23 cellular contexts compared by ENCODE assay signal in the genomic region with DNA sequence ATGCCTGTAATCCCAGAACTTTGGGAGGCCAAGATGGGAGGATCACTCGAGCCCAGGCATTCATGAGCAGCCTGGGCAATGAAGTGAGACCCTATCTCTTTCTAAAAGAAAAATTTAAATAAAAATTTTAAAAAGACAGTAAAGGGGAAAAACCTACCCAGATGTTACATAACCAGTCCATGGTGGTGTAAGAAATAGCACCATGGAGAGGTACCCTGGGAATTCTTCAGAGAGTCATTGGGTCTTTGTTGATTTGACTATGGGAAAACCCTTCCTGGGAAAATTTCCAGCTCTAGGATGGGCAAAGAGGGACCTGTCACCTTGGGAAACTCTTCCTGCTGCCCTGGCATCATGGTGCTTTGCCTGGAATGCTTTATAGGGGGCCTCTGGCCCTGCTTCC. TPM values are rescaled to one million over a fixed set of nuclear protein-coding genes. Genes with fewer than 3 reads are reported as not detected.
DNase-seq lines count a peak whose midpoint lies in the region; ATAC-seq, FAIRE-seq and TF ChIP-seq lines count a peak whose summit lies in the region.
"Had no signal": no experiment of that assay in that cellular context is flagged by ENCODE, and none has a peak within 500 bp of the region (broad histone marks: within the 10 kb centered on the region; RNA-seq: fewer than 3 reads in every experiment).

No MANE protein-coding gene starts in this region.

- RAD21 ChIA-PET in GM12878 (lab: Charles Lee; ENCODE audit: unreplicated experiment), result no interaction called here

- ATAC-seq in GM12878, result no peak
- ATAC-seq in effector memory CD8-positive, alpha-beta T cell (replicated peaks), result no peak

- no peaks in the 10 kb centered on the region for H3K27me3 ChIP-seq in GM12878 (replicated peaks in 1 of 2; ENCODE audit: control insufficient read depth in 2 of 2, insufficient read depth in 2 of 2, low read length in 1 of 2)

- no peak overlapping the region for H3K9ac ChIP-seq in GM12878 (ENCODE audit: control insufficient read depth, insufficient read depth, low read length)
- H3K9ac ChIP-seq: GM23248 had no signal

- SMC1A ChIA-PET in GM12878 (lab: Charles Lee; ENCODE audit: uncharacterized antibody, unreplicated experiment), result interaction anchor here (0.6 kb wide), 1 partner anchor 528 kb away, joined by 3 read pairs; no protein-coding TSS in a partner anchor

- H3K36me3 ChIP-seq in HEK293 (ENCODE audit: control insufficient read depth in 2 of 2, insufficient read depth in 1 of 2, low read length in 2 of 2) (peaks cover 8 to 38% of the 10 kb centered on the region in 2 experiments; a peak in 2 of 3 replicates), GM12878 (ENCODE audit: control insufficient read depth in 2 of 2, insufficient read depth in 2 of 2, low read length in 1 of 2) (no peaks in the 10 kb centered on the region)

- no peak for TF ChIP-seq POLR2A in GM12878 (IDR thresholded peaks at IDR 0.05; ENCODE audit: low read depth, low read length)

- TF ChIP-seq CTCF in HEK293 (tag by site-specific recombination; IDR thresholded peaks at IDR 0.05), result no peak
- TF ChIP-seq CTCF in GM12878 (IDR thresholded peaks at IDR 0.05 in 2 of 3, conservative IDR thresholded peaks at IDR 0.05 in 1 of 3; ENCODE audit: control insufficient read depth in 2 of 3, extremely low read depth in 1 of 3, insufficient read depth in 1 of 3, low read depth in 3 of 3, low read length in 3 of 3), result no peak

- no peaks in the 10 kb centered on the region for H3K27me3 Mint-ChIP-seq in effector memory CD8-positive, alpha-beta T cell
- H3K27me3 Mint-ChIP-seq: CD4-positive, alpha-beta memory T cell had no signal

- no peak overlapping the region for H3K27ac Mint-ChIP-seq in effector memory CD8-positive, alpha-beta T cell

- FAIRE-seq in GM12878 (lab: Jason Lieb, UNC), result no peak
- FAIRE-seq: GM12892, GM19239, H1 had no signal

- in situ Hi-C loops in GM12878 (cut with MboI), result no loop called here

- H2AFZ ChIP-seq in GM12878 (ENCODE audit: control insufficient read depth, low read depth, low read length), result no peak overlapping the region
- H2AFZ ChIP-seq: GM23248 had no signal

- H3K4me1 ChIP-seq in HEK293 (ENCODE audit: control insufficient read depth, insufficient read depth, low read length) (no peaks in the 10 kb centered on the region), GM12878 (ENCODE audit: control insufficient read depth, insufficient read depth, low read length) (no peaks in the 10 kb centered on the region)

- TF ChIP-seq RAD21 in Ishikawa (IDR thresholded peaks at IDR 0.05; ENCODE audit: low read depth), result no peak
- TF ChIP-seq RAD21 in GM12878 (IDR thresholded peaks at IDR 0.05; ENCODE audit: insufficient read depth, low read depth, low read length), result no peak

- WGBS in GM12878 (ENCODE audit: insufficient coverage, insufficient replicate concordance, low lambda C conversion rate, missing lambda C conversion rate), result 33% methylated on average over 1 of the region's 1 CpG

- H3K4me3 ChIP-seq in HEK293 (ENCODE audit: low read depth, low read length) (no peak overlapping the region), GM12878 (no peak overlapping the region)
- H3K4me3 ChIP-seq: GM23248 had no signal

- POLR2A ChIA-PET in HEK293 (lab: Yijun Ruan, JAX) (no interaction called here), GM12878 (lab: Charles Lee) (no interaction called here)

- no peaks in the 10 kb centered on the region for H3K36me3 Mint-ChIP-seq in effector memory CD8-positive, alpha-beta T cell (ENCODE audit: insufficient read depth)

- TF ChIP-seq EP300 in Ishikawa (IDR thresholded peaks at IDR 0.05; ENCODE audit: borderline replicate concordance) (no peak), GM12878 (IDR thresholded peaks at IDR 0.05; ENCODE audit: borderline replicate concordance in 1 of 2, control insufficient read depth in 1 of 2, low read depth in 2 of 2, low read length in 2 of 2) (no peak)

- H3K27ac ChIP-seq in HEK293 (ENCODE audit: extremely low read depth, low read depth, low read length) (no peak overlapping the region), GM12878 (ENCODE audit: control insufficient read depth, insufficient read depth) (no peak overlapping the region)
- H3K27ac ChIP-seq: GM23248 had no signal

- CTCF ChIA-PET in HEK293 (lab: Yijun Ruan, JAX) (interaction anchor here (1.0 kb wide), 1 partner anchor 26 kb away, joined by 3 read pairs; no protein-coding TSS in a partner anchor), GM12878 (lab: Yijun Ruan, JAX) (no interaction called here)

- intact Hi-C loops in GM12878 (cut with micrococcal nuclease; ENCODE audit: unreplicated experiment), result no loop called here

- no peaks in the 10 kb centered on the region for H3K9me3 ChIP-seq in HEK293 (ENCODE audit: control insufficient read depth, insufficient read depth, low read depth, low read length)
- H3K9me3 ChIP-seq in GM12878 (replicated peaks; ENCODE audit: control insufficient read depth, insufficient read depth, low read length), result no peaks in the 10 kb centered on the region

- no peaks in the 10 kb centered on the region for H3K79me2 ChIP-seq in GM12878 (ENCODE audit: control insufficient read depth, insufficient read depth, low read length)

- H3K9me3 Mint-ChIP-seq in effector memory CD8-positive, alpha-beta T cell, result no peaks in the 10 kb centered on the region
- H3K9me3 Mint-ChIP-seq: CD4-positive, alpha-beta memory T cell had no signal

- DNase-seq in GM12878 (ENCODE audit: low read depth, low spot score), result no peak
- DNase-seq in mesenteric fat pad (ENCODE audit: low spot score), result peak; percentile 18
- DNase-seq in effector memory CD8-positive, alpha-beta T cell, result no peak
- no peak for DNase-seq in stimulated activated naive CD4-positive, alpha-beta T cell treated with Interleukin-2 at 50 U/mL for 16 hours (lab: John Stamatoyannopoulos, UW)
- DNase-seq: C1 segment of cervical spinal cord; Calu3; CD4-positive, alpha-beta memory T cell; COR-L47; DMS79 treated with DMSO at 0.1 percent for 48 hours; GF-D8; GM23248; H7; HCEC 1CT had no signal

- BruUV-seq in GM12878 (replicated peaks; lab: Mats Ljungman, UMichigan), result no TSS peak

- H3K4me1 Mint-ChIP-seq in effector memory CD8-positive, alpha-beta T cell (ENCODE audit: low read depth in 2 of 2), result no peaks in the 10 kb centered on the region
- H3K4me1 Mint-ChIP-seq: CD4-positive, alpha-beta memory T cell had no signal

- no peak overlapping the region for H3K4me2 ChIP-seq in GM12878 (ENCODE audit: control insufficient read depth, insufficient read depth)

- no peaks in the 10 kb centered on the region for H4K20me1 ChIP-seq in GM12878 (ENCODE audit: control insufficient read depth, insufficient read depth)

- H3K4me3 Mint-ChIP-seq in effector memory CD8-positive, alpha-beta T cell, result no peak overlapping the region
- H3K4me3 Mint-ChIP-seq: CD4-positive, alpha-beta memory T cell had no signal

RNA-seq across cellular contexts. Expression of gene CCDC136, which starts 9.9 kb away (rescaled TPM):
- total RNA-seq in GM12878 (2013; cell fraction: nucleolus; rRNA removed), result 20.7 and 21.1 TPM in 2 replicates
- total RNA-seq in GM12878 (2014; rRNA removed) (0.71 and 1.6 TPM in 2 replicates), GM12878 (2014; rRNA removed; fragmentation: Illumina TruSeq; extraction: Trizol) (1.7 and 2.3 TPM in 2 replicates), GM12878 (2021) (1.8 and 2.8 TPM in 2 replicates), mesenteric fat pad (6.8 TPM)
- 1.1 TPM for polyA plus RNA-seq in GM12878 (2011; ENCODE audit: low read depth)
- polyA plus RNA-seq in GM12878 (2011; rRNA removed) (3.6 and 4.8 TPM in 2 replicates), GM12878 (2014; fragmentation: Illumina TruSeq; extraction: Trizol) (1.3 and 1.6 TPM in 2 replicates), GM12878 (2014; fragmentation: Nextera tagmentation; extraction: Ambion mirVana) (under 1 TPM; 0.32 to 0.33 TPM), GM12878 (2014; rRNA removed) (2.1 and 3.0 TPM in 2 replicates), GM12878 (2016; fragmentation: Nextera tagmentation; extraction: Ambion mirVana) (1 to 10 TPM in 1 of 2 experiments, under 1 TPM in 1; 0.87 to 1.2 TPM)
- 1.3 and 3.1 TPM in 2 replicates for polyA plus RNA-seq in GM12878 (2011; cell fraction: cytosol; rRNA removed)
- 16.7 and 18.0 TPM in 2 replicates for polyA plus RNA-seq in GM12878 (2011; cell fraction: nucleus; rRNA removed)
- 1.3 and 1.9 TPM in 2 replicates for polyA plus RNA-seq in GM12878 (2012)
- 2.7 and 4.2 TPM in 2 replicates for polyA minus RNA-seq in GM12878 (2011; rRNA and poly(A)+ RNA removed)
- polyA minus RNA-seq in GM12878 (2011; cell fraction: cytosol; rRNA and poly(A)+ RNA removed), result 0.83 and 2.4 TPM in 2 replicates
- polyA minus RNA-seq in GM12878 (2011; cell fraction: nucleus; rRNA and poly(A)+ RNA removed), result 3.5 and 8.1 TPM in 2 replicates

RNA-seq across cellular contexts. Expression of gene OPN1SW, which starts 26.1 kb away (rescaled TPM):
- total RNA-seq in GM12878 (2013; cell fraction: nucleolus; rRNA removed), result not detected in 2 replicates
- not detected in 2 replicates for total RNA-seq in GM12878 (2014; rRNA removed)
- not detected in 2 replicates for total RNA-seq in GM12878 (2014; rRNA removed; fragmentation: Illumina TruSeq; extraction: Trizol)
- not detected in 2 replicates for total RNA-seq in GM12878 (2021)
- not detected for polyA plus RNA-seq in GM12878 (2011; ENCODE audit: low read depth)
- not detected in 2 replicates for polyA plus RNA-seq in GM12878 (2011; rRNA removed)
- not detected in 2 replicates for polyA plus RNA-seq in GM12878 (2011; cell fraction: cytosol; rRNA removed)
- polyA plus RNA-seq in GM12878 (2011; cell fraction: nucleus; rRNA removed), result not detected in 2 replicates
- polyA plus RNA-seq in GM12878 (2012), result not detected in 2 replicates
- not detected in 2 replicates for polyA plus RNA-seq in GM12878 (2014; fragmentation: Illumina TruSeq; extraction: Trizol)
- under 1 TPM; 0.13 to 0.26 TPM for polyA plus RNA-seq in GM12878 (2014; fragmentation: Nextera tagmentation; extraction: Ambion mirVana)
- not detected in 2 replicates for polyA plus RNA-seq in GM12878 (2014; rRNA removed)
- under 1 TPM; 0.11 to 0.35 TPM for polyA plus RNA-seq in GM12878 (2016; fragmentation: Nextera tagmentation; extraction: Ambion mirVana)
- polyA minus RNA-seq in GM12878 (2011; rRNA and poly(A)+ RNA removed), result not detected in 2 replicates
- polyA minus RNA-seq in GM12878 (2011; cell fraction: cytosol; rRNA and poly(A)+ RNA removed), result not detected in 2 replicates
- polyA minus RNA-seq in GM12878 (2011; cell fraction: nucleus; rRNA and poly(A)+ RNA removed), result not detected in 2 replicates
- not detected for total RNA-seq in mesenteric fat pad
- total RNA-seq: A172; A673; Calu3; CD4-positive, alpha-beta memory T cell; Daoy; G401; GM23248; H1; H7 had no signal
- polyA plus RNA-seq: BJ; CD4-positive, alpha-beta memory T cell; H1 had no signal

RNA-seq across cellular contexts. Expression of gene FLNC, which starts 28.5 kb away (rescaled TPM):
- total RNA-seq in GM12878 (2013; cell fraction: nucleolus; rRNA removed), result 0.04 TPM in 1 of 2 replicates, not detected in the other
- 0.05 and 0.11 TPM in 2 replicates for total RNA-seq in GM12878 (2014; rRNA removed)
- 0.09 TPM in 1 of 2 replicates, not detected in the other for total RNA-seq in GM12878 (2014; rRNA removed; fragmentation: Illumina TruSeq; extraction: Trizol)
- 0.21 and 0.32 TPM in 2 replicates for total RNA-seq in GM12878 (2021)
- polyA plus RNA-seq in GM12878 (2011; ENCODE audit: low read depth), result 0.07 TPM
- not detected in 2 replicates for polyA plus RNA-seq in GM12878 (2011; rRNA removed)
- not detected in 2 replicates for polyA plus RNA-seq in GM12878 (2011; cell fraction: cytosol; rRNA removed)
- 0.03 TPM in 1 of 2 replicates, not detected in the other for polyA plus RNA-seq in GM12878 (2011; cell fraction: nucleus; rRNA removed)
- polyA plus RNA-seq in GM12878 (2012), result 0.12 and 0.17 TPM in 2 replicates
- polyA plus RNA-seq in GM12878 (2014; fragmentation: Illumina TruSeq; extraction: Trizol), result 0.01 TPM in 1 of 2 replicates, not detected in the other
- under 1 TPM in 1 of 2 experiments, not detected in 1; 0.02 TPM for polyA plus RNA-seq in GM12878 (2014; fragmentation: Nextera tagmentation; extraction: Ambion mirVana)
- polyA plus RNA-seq in GM12878 (2014; rRNA removed), result 0.01 and 0.06 TPM in 2 replicates
- under 1 TPM; 0.03 to 0.08 TPM for polyA plus RNA-seq in GM12878 (2016; fragmentation: Nextera tagmentation; extraction: Ambion mirVana)
- polyA minus RNA-seq in GM12878 (2011; rRNA and poly(A)+ RNA removed), result 0.05 and 0.07 TPM in 2 replicates
- 0.13 TPM in 1 of 2 replicates, not detected in the other for polyA minus RNA-seq in GM12878 (2011; cell fraction: cytosol; rRNA and poly(A)+ RNA removed)
- polyA minus RNA-seq in GM12878 (2011; cell fraction: nucleus; rRNA and poly(A)+ RNA removed), result 0.19 TPM in 1 of 2 replicates, not detected in the other
- total RNA-seq in mesenteric fat pad, result 16.2 TPM
- polyA plus RNA-seq: CD4-positive, alpha-beta memory T cell had no signal

Comparison
In these comparisons a context has a peak if more than half of its experiments do, and no peak if none do; other contexts are left out.
1. RNA of gene FLNC, which starts 28.5 kb away (total RNA-seq): 16.2 TPM in mesenteric fat pad (single experiment); 0.04 to 0.32 TPM in GM12878; every median in the first group is over 10 times any median in the second.
2. Of the 9 proteins assayed by ChIP-seq in both HEK293 and GM12878: peak only in HEK293: none; only in GM12878: none; in both: REST; in neither: 8.